In the genomic region with DNA sequence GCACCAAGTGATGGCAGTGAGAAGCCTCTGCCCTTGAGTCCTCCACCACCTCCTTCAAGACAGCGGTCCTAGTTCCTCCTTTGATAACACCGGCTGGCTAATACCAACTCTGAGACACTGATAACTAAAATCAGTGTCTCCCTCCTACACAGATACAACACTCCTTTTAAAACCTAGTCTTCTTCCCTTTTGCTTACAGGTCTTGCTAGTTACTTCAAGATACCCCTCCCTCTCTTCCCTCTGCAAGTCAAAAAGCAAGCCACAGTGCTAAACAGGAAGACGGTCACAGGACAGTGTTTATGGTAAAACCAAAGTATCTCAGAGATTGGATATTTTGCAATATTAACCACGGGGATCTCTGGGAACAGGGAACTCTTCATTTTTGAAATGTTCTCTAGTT, we compare ENCODE assay signal across 13 cellular contexts. TPM values are rescaled to one million over a fixed set of nuclear protein-coding genes. Genes with fewer than 3 reads are reported as not detected.
DNase-seq lines count a peak whose midpoint lies in the region; ATAC-seq, FAIRE-seq and TF ChIP-seq lines count a peak whose summit lies in the region.
"Had no signal": no experiment of that assay in that cellular context is flagged by ENCODE, and none has a peak within 500 bp of the region (broad histone marks: within the 10 kb centered on the region; RNA-seq: fewer than 3 reads in every experiment).

No MANE protein-coding gene starts in this region.

- no peak for ATAC-seq in GM12878
- ATAC-seq in natural killer cell = no peak

- no peak overlapping the region for H3K9ac ChIP-seq in GM12878 (ENCODE audit: control insufficient read depth, insufficient read depth, low read length)

- peak overlapping the region; percentile 32 to 85 (median 74) for H3K27ac Mint-ChIP-seq in CD14-positive monocyte
- peak overlapping the region; percentile 62 to 74 for H3K27ac Mint-ChIP-seq in natural killer cell

- H3K4me3 Mint-ChIP-seq in CD14-positive monocyte = peak overlapping the region; percentile 60 to 91
- peak overlapping the region; percentile 70 for H3K4me3 Mint-ChIP-seq in natural killer cell

- H3K4me1 Mint-ChIP-seq in CD14-positive monocyte = peaks cover 43% of the 10 kb centered on the region
- peaks cover 44 to 46% of the 10 kb centered on the region in 2 donors for H3K4me1 Mint-ChIP-seq in natural killer cell

- TF ChIP-seq CTCF in CD14-positive monocyte (IDR thresholded peaks at IDR 0.05) (no peak), GM12878 (IDR thresholded peaks at IDR 0.05 in 2 of 3, conservative IDR thresholded peaks at IDR 0.05 in 1 of 3; ENCODE audit: control insufficient read depth in 2 of 3, extremely low read depth in 1 of 3, insufficient read depth in 1 of 3, low read depth in 3 of 3, low read length in 3 of 3) (no peak), natural killer cell (IDR thresholded peaks at IDR 0.05) (no peak)

- CTCF ChIA-PET in GM12878 (lab: Yijun Ruan, JAX) = interaction anchor here (0.7 to 2.3 kb wide), 2 partner anchors 21 to 94 kb away, joined by 4 to 11 read pairs; no protein-coding TSS in a partner anchor

- no peak for TF ChIP-seq EP300 in GM12878 (IDR thresholded peaks at IDR 0.05; ENCODE audit: borderline replicate concordance in 1 of 2, control insufficient read depth in 1 of 2, low read depth in 2 of 2, low read length in 2 of 2)

- H3K9me3 Mint-ChIP-seq in CD14-positive monocyte (no peaks in the 10 kb centered on the region), natural killer cell (no peaks in the 10 kb centered on the region)

- peak overlapping the region; percentile 41; the same call in 1 of the 2 replicates for H3K4me2 ChIP-seq in GM12878 (ENCODE audit: control insufficient read depth, insufficient read depth)

- peaks cover 0 to 7% (median 1%) of the 10 kb centered on the region in 3 donors for H3K27me3 Mint-ChIP-seq in CD14-positive monocyte (ENCODE audit: low read depth in 3 of 3)
- H3K27me3 Mint-ChIP-seq in natural killer cell (ENCODE audit: low read depth in 2 of 2) = no peaks in the 10 kb centered on the region

- FAIRE-seq in GM12878 (lab: Jason Lieb, UNC) = peak; percentile 47
- FAIRE-seq: keratinocyte had no signal

- H3K36me3 Mint-ChIP-seq in CD14-positive monocyte (peaks cover 22 to 28% of the 10 kb centered on the region in 2 donors), natural killer cell (no peaks in the 10 kb centered on the region)

- peaks cover 0 to 3% of the 10 kb centered on the region in 2 experiments; a peak in 3 of 4 replicates for H3K36me3 ChIP-seq in GM12878 (ENCODE audit: control insufficient read depth in 2 of 2, insufficient read depth in 2 of 2, low read length in 1 of 2)

- no TSS peak for BruUV-seq in GM12878 (replicated peaks; lab: Mats Ljungman, UMichigan)

- intact Hi-C loops in CD14-positive monocyte (cut with micrococcal nuclease) = no loop called here
- intact Hi-C loops in GM12878 (cut with micrococcal nuclease; ENCODE audit: unreplicated experiment) = no loop called here
- intact Hi-C loops in natural killer cell (cut with micrococcal nuclease) = no loop called here

- WGBS in GM12878 (ENCODE audit: insufficient coverage, insufficient replicate concordance, low lambda C conversion rate, missing lambda C conversion rate) = 75% methylated on average over 4 of the region's 4 CpGs

- SMC1A ChIA-PET in GM12878 (lab: Charles Lee; ENCODE audit: uncharacterized antibody, unreplicated experiment) = interaction anchor here (1.2 to 2.0 kb wide), 3 partner anchors 21 to 94 kb away, joined by 3 to 7 read pairs (median 5); no protein-coding TSS in a partner anchor

- in situ Hi-C loops in KBM-7 (cut with MboI; ENCODE audit: low pct_unique_long_range_greater_than_20kb, low sequenced_read_pairs) (no loop called here), GM12878 (cut with MboI) (no loop called here)

- H3K4me1 ChIP-seq in GM12878 (ENCODE audit: control insufficient read depth, insufficient read depth, low read length) = peaks cover 12% of the 10 kb centered on the region; the same call in 1 of the 2 replicates

- no peak overlapping the region; the same call in 1 of the 2 replicates for H3K27ac ChIP-seq in GM12878 (ENCODE audit: control insufficient read depth, insufficient read depth)

- H3K27me3 ChIP-seq in GM12878 (replicated peaks in 1 of 2; ENCODE audit: control insufficient read depth in 2 of 2, insufficient read depth in 2 of 2, low read length in 1 of 2) = no peaks in the 10 kb centered on the region

- peak overlapping the region; percentile 57 for H2AFZ ChIP-seq in GM12878 (ENCODE audit: control insufficient read depth, low read depth, low read length)

- H3K9me3 ChIP-seq in GM12878 (replicated peaks; ENCODE audit: control insufficient read depth, insufficient read depth, low read length) = no peaks in the 10 kb centered on the region

- 0 out of 2 replicates have a peak overlapping the region, but pooled peaks have one; percentile 4 for H3K4me3 ChIP-seq in GM12878

- H4K20me1 ChIP-seq in GM12878 (ENCODE audit: control insufficient read depth, insufficient read depth) = no peaks in the 10 kb centered on the region

- DNase-seq in CD14-positive monocyte (ENCODE audit: low spot score) (no peak), KBM-7 (peak; percentile 57), GM12878 (ENCODE audit: low read depth, low spot score) (no peak), natural killer cell (no peak), A172 (ENCODE audit: low spot score) (no peak), NCI-H2227 (lab: John Stamatoyannopoulos, UW; ENCODE audit: unreplicated experiment) (no peak), NCI-H69 (lab: John Stamatoyannopoulos, UW) (no peak), DMS 273 treated with DMSO at 0.1 percent for 48 hours (lab: John Stamatoyannopoulos, UW) (no peak)
- DNase-seq: activated effector memory CD4-positive, alpha-beta T cell treated with anti-CD3 and anti-CD28 coated beads, Interleukin-2, amount 50 U/mL, for 16 hours; NCI-H226; stimulated activated CD8-positive, alpha-beta memory T cell treated with anti-CD3 and anti-CD28 coated beads, Interleukin-4, amount 100 ng/mL, for 48 hours; SW 1271 had no signal

- peaks cover 12% of the 10 kb centered on the region for H3K79me2 ChIP-seq in GM12878 (ENCODE audit: control insufficient read depth, insufficient read depth, low read length)

- POLR2A ChIA-PET in GM12878 (lab: Charles Lee) = no interaction called here

- RAD21 ChIA-PET in GM12878 (lab: Charles Lee; ENCODE audit: unreplicated experiment) = no interaction called here

- no peak for TF ChIP-seq POLR2A in GM12878 (IDR thresholded peaks at IDR 0.05; ENCODE audit: low read depth, low read length)

- no peak for TF ChIP-seq RAD21 in GM12878 (IDR thresholded peaks at IDR 0.05; ENCODE audit: insufficient read depth, low read depth, low read length)

TF ChIP-seq in GM12878, 131 proteins besides CTCF, POLR2A, EP300 and RAD21 (continues in another document):
- TF ChIP-seq, protein P1, sequence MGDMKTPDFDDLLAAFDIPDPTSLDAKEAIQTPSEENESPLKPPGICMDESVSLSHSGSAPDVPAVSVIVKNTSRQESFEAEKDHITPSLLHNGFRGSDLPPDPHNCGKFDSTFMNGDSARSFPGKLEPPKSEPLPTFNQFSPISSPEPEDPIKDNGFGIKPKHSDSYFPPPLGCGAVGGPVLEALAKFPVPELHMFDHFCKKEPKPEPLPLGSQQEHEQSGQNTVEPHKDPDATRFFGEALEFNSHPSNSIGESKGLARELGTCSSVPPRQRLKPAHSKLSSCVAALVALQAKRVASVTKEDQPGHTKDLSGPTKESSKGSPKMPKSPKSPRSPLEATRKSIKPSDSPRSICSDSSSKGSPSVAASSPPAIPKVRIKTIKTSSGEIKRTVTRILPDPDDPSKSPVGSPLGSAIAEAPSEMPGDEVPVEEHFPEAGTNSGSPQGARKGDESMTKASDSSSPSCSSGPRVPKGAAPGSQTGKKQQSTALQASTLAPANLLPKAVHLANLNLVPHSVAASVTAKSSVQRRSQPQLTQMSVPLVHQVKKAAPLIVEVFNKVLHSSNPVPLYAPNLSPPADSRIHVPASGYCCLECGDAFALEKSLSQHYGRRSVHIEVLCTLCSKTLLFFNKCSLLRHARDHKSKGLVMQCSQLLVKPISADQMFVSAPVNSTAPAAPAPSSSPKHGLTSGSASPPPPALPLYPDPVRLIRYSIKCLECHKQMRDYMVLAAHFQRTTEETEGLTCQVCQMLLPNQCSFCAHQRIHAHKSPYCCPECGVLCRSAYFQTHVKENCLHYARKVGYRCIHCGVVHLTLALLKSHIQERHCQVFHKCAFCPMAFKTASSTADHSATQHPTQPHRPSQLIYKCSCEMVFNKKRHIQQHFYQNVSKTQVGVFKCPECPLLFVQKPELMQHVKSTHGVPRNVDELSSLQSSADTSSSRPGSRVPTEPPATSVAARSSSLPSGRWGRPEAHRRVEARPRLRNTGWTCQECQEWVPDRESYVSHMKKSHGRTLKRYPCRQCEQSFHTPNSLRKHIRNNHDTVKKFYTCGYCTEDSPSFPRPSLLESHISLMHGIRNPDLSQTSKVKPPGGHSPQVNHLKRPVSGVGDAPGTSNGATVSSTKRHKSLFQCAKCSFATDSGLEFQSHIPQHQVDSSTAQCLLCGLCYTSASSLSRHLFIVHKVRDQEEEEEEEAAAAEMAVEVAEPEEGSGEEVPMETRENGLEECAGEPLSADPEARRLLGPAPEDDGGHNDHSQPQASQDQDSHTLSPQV (IDR thresholded peaks at IDR 0.05) = no peak
- TF ChIP-seq ZNF384 (IDR thresholded peaks at IDR 0.05; ENCODE audit: borderline replicate concordance, low read depth, low read length) = no peak

RNA-seq across cellular contexts. Expression of a gene that starts 4.6 kb away (rescaled TPM):
- polyA plus RNA-seq in CD14-positive monocyte = 10 to 100 TPM; 62.6 to 66.4 TPM
- total RNA-seq in GM12878 (2013; cell fraction: nucleolus; rRNA removed) = 30.5 and 34.3 TPM in 2 replicates
- total RNA-seq in GM12878 (2014; rRNA removed) = 34.6 and 40.4 TPM in 2 replicates
- total RNA-seq in GM12878 (2014; rRNA removed; fragmentation: Illumina TruSeq; extraction: Trizol) = 102 and 103 TPM in 2 replicates
- 113 and 118 TPM in 2 replicates for total RNA-seq in GM12878 (2021)
- 65.1 TPM for polyA plus RNA-seq in GM12878 (2011; ENCODE audit: low read depth)
- 209 and 252 TPM in 2 replicates for polyA plus RNA-seq in GM12878 (2011; rRNA removed)
- polyA plus RNA-seq in GM12878 (2011; cell fraction: cytosol; rRNA removed) = 281 and 331 TPM in 2 replicates
- 199 and 201 TPM in 2 replicates for polyA plus RNA-seq in GM12878 (2011; cell fraction: nucleus; rRNA removed)
- 80.5 and 87.1 TPM in 2 replicates for polyA plus RNA-seq in GM12878 (2012)
- 109 and 147 TPM in 2 replicates for polyA plus RNA-seq in GM12878 (2014; fragmentation: Illumina TruSeq; extraction: Trizol)
- 100 to 1,000 TPM; 165 to 180 TPM for polyA plus RNA-seq in GM12878 (2014; fragmentation: Nextera tagmentation; extraction: Ambion mirVana)
- polyA plus RNA-seq in GM12878 (2014; rRNA removed) = 141 and 144 TPM in 2 replicates
- polyA plus RNA-seq in GM12878 (2016; fragmentation: Nextera tagmentation; extraction: Ambion mirVana) = 100 to 1,000 TPM; 194 to 213 TPM
- polyA minus RNA-seq in GM12878 (2011; rRNA and poly(A)+ RNA removed) = 112 and 145 TPM in 2 replicates
- 37.7 and 46.6 TPM in 2 replicates for polyA minus RNA-seq in GM12878 (2011; cell fraction: cytosol; rRNA and poly(A)+ RNA removed)
- 27.9 and 47.8 TPM in 2 replicates for polyA minus RNA-seq in GM12878 (2011; cell fraction: nucleus; rRNA and poly(A)+ RNA removed)
- 100 to 1,000 TPM in 1 of 3 donors, 10 to 100 TPM in 2; 68.4 to 106 (median 85.1) TPM for total RNA-seq in natural killer cell
- total RNA-seq in A172 (2014; rRNA removed; shearing (Covaris generic)) = 83.9 and 97.8 TPM in 2 replicates
